Comparison of ENCODE assay signal across 1 cellular context in the genomic region with DNA sequence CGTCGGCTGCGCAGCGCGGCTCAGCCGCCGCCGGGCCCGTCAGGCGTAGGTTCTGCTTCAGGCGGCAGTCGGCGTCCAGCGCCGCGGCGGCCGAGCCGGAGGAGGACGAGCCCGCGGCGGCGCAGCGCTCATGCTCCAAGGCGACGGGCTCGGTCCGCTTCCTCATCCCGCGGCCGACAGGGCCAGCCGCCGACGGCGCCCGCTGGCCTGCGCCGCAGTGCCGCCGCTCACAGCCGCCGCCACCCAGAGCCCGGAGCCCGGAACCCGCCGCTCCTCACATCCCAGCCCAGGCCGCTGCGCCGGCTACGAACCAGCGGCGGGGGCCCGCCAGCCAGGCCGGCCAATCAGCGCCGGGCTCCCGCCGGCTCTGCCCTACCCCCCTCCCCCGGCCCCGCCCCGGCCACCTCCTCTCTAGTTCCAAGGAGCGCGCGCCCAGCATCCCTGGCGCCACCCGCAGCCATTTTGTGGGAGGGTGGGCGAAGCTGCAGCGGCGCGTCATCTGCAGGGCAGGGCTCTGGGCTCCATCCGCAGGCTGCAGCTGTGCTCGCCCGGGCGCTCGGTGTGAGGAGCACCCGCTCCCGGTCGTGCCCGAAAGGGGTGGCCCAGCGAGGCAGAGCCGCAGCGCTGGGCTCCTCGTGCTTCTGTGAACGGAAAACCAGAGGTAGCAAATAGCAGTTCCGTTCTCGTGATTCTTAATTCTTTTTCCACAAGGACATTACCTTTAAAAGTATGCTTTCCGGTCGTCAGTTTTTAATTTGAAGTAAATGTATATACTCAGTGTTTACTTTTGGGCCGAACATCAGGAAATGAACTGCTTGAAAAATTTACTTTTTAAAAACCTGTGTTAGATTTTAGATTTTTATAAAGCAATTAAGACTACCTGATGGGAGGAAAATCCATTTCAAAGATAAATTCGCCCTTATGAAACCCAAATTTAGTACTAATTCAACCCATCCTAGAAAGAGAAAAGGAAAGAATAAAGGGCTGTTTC.
TF ChIP-seq lines count a peak whose summit lies in the region.

A gene (minus strand): TSS at position 298 of the 991 bp plus-strand sequence. CDS start 132 bp downstream, at position 166.

TF ChIP-seq in H1, 55 proteins besides CTCF, POLR2A, EP300 and RAD21:
- TF ChIP-seq JUND (IDR thresholded peaks at IDR 0.05; ENCODE audit: low read length) (no peak), TAF1 (IDR thresholded peaks at IDR 0.05; ENCODE audit: low read depth, low read length) (peak; percentile 78), CTBP2 (IDR thresholded peaks at IDR 0.05; ENCODE audit: borderline replicate concordance, insufficient read depth, insufficient read length, low read length) (no peak), SAP30 (IDR thresholded peaks at IDR 0.05; ENCODE audit: insufficient read depth, insufficient replicate concordance, low read length) (no peak), KDM4A (IDR thresholded peaks at IDR 0.05; ENCODE audit: low read depth, low read length, severe bottlenecking) (peak; percentile 22), ZNF274 (IDR thresholded peaks at IDR 0.05; ENCODE audit: borderline replicate concordance, extremely low read depth, low read length) (no peak), FOSL1 (IDR thresholded peaks at IDR 0.05; ENCODE audit: insufficient read depth, low read depth, low read length) (no peak), SIN3A (conservative IDR thresholded peaks at IDR 0.05 in 1 of 2, IDR thresholded peaks at IDR 0.05 in 1 of 2; ENCODE audit: low read depth in 1 of 2, low read length in 2 of 2) (peak in 1 of 2 experiments; percentile 66; a peak in 1 of 4 replicates), NRF1 (IDR thresholded peaks at IDR 0.05; ENCODE audit: low read depth, low read length) (no peak), CREB1 (IDR thresholded peaks at IDR 0.05) (peak; percentile 85), SP1 (IDR thresholded peaks at IDR 0.05; ENCODE audit: low read depth, low read length) (no peak), TCF12 (IDR thresholded peaks at IDR 0.05; ENCODE audit: low read depth, low read length) (0 out of 2 replicates have a peak, but pooled peaks have one; percentile 14), POLR2AphosphoS5 (IDR thresholded peaks at IDR 0.05; ENCODE audit: low read depth, low read length) (peak; percentile 77; the same call in 1 of the 2 replicates), YY1 (IDR thresholded peaks at IDR 0.05; ENCODE audit: low read depth, low read length) (peak; percentile 93), TBP (IDR thresholded peaks at IDR 0.05; ENCODE audit: low read depth, low read length) (peak; percentile 83), SIX5 (IDR thresholded peaks at IDR 0.05; ENCODE audit: low read depth, low read length) (no peak), PHF8 (conservative IDR thresholded peaks at IDR 0.05; ENCODE audit: low read depth, low read length) (peak; percentile 66), JUN (IDR thresholded peaks at IDR 0.05; ENCODE audit: low read depth, low read length) (no peak)
- TF ChIP-seq, protein P1, sequence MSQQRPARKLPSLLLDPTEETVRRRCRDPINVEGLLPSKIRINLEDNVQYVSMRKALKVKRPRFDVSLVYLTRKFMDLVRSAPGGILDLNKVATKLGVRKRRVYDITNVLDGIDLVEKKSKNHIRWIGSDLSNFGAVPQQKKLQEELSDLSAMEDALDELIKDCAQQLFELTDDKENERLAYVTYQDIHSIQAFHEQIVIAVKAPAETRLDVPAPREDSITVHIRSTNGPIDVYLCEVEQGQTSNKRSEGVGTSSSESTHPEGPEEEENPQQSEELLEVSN (IDR thresholded peaks at IDR 0.05): peak; percentile 39; the same call in 1 of the 2 replicates
- TF ChIP-seq, protein P2, sequence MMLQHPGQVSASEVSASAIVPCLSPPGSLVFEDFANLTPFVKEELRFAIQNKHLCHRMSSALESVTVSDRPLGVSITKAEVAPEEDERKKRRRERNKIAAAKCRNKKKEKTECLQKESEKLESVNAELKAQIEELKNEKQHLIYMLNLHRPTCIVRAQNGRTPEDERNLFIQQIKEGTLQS (IDR thresholded peaks at IDR 0.05; ENCODE audit: insufficient read depth, low read depth, low read length): no peak
- TF ChIP-seq, protein P3, sequence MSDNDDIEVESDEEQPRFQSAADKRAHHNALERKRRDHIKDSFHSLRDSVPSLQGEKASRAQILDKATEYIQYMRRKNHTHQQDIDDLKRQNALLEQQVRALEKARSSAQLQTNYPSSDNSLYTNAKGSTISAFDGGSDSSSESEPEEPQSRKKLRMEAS (IDR thresholded peaks at IDR 0.05): peak; percentile 37; the same call in 1 of the 2 replicates
- TF ChIP-seq, protein P4, sequence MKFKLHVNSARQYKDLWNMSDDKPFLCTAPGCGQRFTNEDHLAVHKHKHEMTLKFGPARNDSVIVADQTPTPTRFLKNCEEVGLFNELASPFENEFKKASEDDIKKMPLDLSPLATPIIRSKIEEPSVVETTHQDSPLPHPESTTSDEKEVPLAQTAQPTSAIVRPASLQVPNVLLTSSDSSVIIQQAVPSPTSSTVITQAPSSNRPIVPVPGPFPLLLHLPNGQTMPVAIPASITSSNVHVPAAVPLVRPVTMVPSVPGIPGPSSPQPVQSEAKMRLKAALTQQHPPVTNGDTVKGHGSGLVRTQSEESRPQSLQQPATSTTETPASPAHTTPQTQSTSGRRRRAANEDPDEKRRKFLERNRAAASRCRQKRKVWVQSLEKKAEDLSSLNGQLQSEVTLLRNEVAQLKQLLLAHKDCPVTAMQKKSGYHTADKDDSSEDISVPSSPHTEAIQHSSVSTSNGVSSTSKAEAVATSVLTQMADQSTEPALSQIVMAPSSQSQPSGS (IDR thresholded peaks at IDR 0.05; ENCODE audit: low read length): no peak
